8 cellular contexts compared by ENCODE assay signal in genomic region chr12:53251477-53252348, GRCh38. TPM values are rescaled to one million over a fixed set of nuclear protein-coding genes. Genes with fewer than 3 reads are reported as not detected.
A peak's percentile ranks its signal among the peaks of the same experiment; 100 is the strongest.
DNase-seq lines count a peak whose midpoint lies in the region; ATAC-seq and TF ChIP-seq lines count a peak whose summit lies in the region.

No MANE protein-coding gene starts in this region.

- H3K4me2 ChIP-seq in MM.1S (ENCODE audit: low read depth, low read length) (peak overlapping the region; percentile 99), SK-N-SH (peak overlapping the region; percentile 97)

- peak; percentile 61 for TF ChIP-seq CTCF in MM.1S (IDR thresholded peaks at IDR 0.05; ENCODE audit: low read length)
- peak; percentile 59 for TF ChIP-seq CTCF in SK-N-SH (IDR thresholded peaks at IDR 0.05)
- peak in 11 of 12 donors; percentile 5 to 64 (median 31) for TF ChIP-seq CTCF in heart left ventricle (IDR thresholded peaks at IDR 0.05)
- TF ChIP-seq CTCF in uterus (IDR thresholded peaks at IDR 0.05), result peak; percentile 36 to 55 (median 46)

- CTCF ChIA-PET in SK-N-SH (lab: Yijun Ruan, JAX), result interaction anchor here (0.6 to 5.1 kb wide), 23 partner anchors 9 to 257 kb away, joined by 3 to 141 read pairs (median 4); partner anchors contain the start of genes ESPL1 and MYG1

- H3K9me3 ChIP-seq in MM.1S (replicated peaks; ENCODE audit: insufficient read depth, low read length), result no peaks in the 10 kb centered on the region
- no peaks in the 10 kb centered on the region for H3K9me3 ChIP-seq in SK-N-SH
- H3K9me3 ChIP-seq in heart left ventricle, result no peaks in the 10 kb centered on the region
- no peaks in the 10 kb centered on the region for H3K9me3 ChIP-seq in uterus

- no peaks in the 10 kb centered on the region for H3K9me2 ChIP-seq in MM.1S (replicated peaks; ENCODE audit: insufficient read depth, low read length)
- no peaks in the 10 kb centered on the region for H3K9me2 ChIP-seq in SK-N-SH

- H3K4me1 ChIP-seq in MM.1S (ENCODE audit: low read length) (peaks cover 12% of the 10 kb centered on the region), SK-N-SH (ENCODE audit: control insufficient read depth in 1 of 2, insufficient read depth in 2 of 2, low read depth in 1 of 2, low read length in 1 of 2) (peaks cover 0 to 16% of the 10 kb centered on the region in 2 experiments; a peak in 1 of 4 replicates), heart left ventricle (peaks cover 0 to 39% (median 24%) of the 10 kb centered on the region in 12 donors), uterus (peaks cover 0 to 17% of the 10 kb centered on the region in 2 donors)

- H3K36me3 ChIP-seq in MM.1S (replicated peaks; ENCODE audit: insufficient read depth, low read length) (no peaks in the 10 kb centered on the region), SK-N-SH (replicated peaks in 1 of 2; ENCODE audit: control insufficient read depth in 1 of 2, insufficient read depth in 2 of 2, low read length in 1 of 2) (peaks cover 5 to 11% of the 10 kb centered on the region in 2 experiments), heart left ventricle (peaks cover 0 to 26% (median 16%) of the 10 kb centered on the region in 9 donors), uterus (no peaks in the 10 kb centered on the region)

- peak; percentile 81 for TF ChIP-seq RAD21 in SK-N-SH (IDR thresholded peaks at IDR 0.05; ENCODE audit: low read length)

- intact Hi-C loops in heart left ventricle (cut with DNase I), result loop anchor here (1.0 to 5.0 kb wide), 10 partner anchors 19 to 39 kb away; partner anchors contain the start of gene RARG (in 1 of the 10)
- intact Hi-C loops in uterus (cut with DNase I; ENCODE audit: low total_unique reads), result loop anchor here (5.0 kb wide), 1 partner anchor 34 kb away; no protein-coding TSS in a partner anchor

- TF ChIP-seq EP300 in SK-N-SH (IDR thresholded peaks at IDR 0.05; ENCODE audit: borderline replicate concordance in 1 of 2, low read depth in 1 of 2, low read length in 1 of 2), result no peak

- ATAC-seq in heart left ventricle, result peak; percentile 83 to 95 (median 92)

- DNase-seq in GF-D8 (lab: John Stamatoyannopoulos, UW) (peak; percentile 43), H4 (ENCODE audit: low spot score) (peak; percentile 48), MM.1S (peak; percentile 84), SK-N-SH (peak; percentile 97), heart left ventricle (peak; percentile 81 to 90 (median 84)), pons (ENCODE audit: low spot score) (peak; percentile 83), uterus (peak; percentile 70 to 79)
- DNase-seq in activated naive CD8-positive, alpha-beta T cell treated with anti-CD3 and anti-CD28 coated beads, Interleukin-2, amount 50 U/mL, for 16 hours (ENCODE audit: low read depth, low spot score), result peak; percentile 18

- peak overlapping the region; percentile 98 for H2AFZ ChIP-seq in MM.1S (ENCODE audit: low read length)
- peak overlapping the region; percentile 98 for H2AFZ ChIP-seq in SK-N-SH (ENCODE audit: low read depth)

- POLR2A ChIA-PET in SK-N-SH (lab: Yijun Ruan, JAX), result interaction anchor here (0.8 to 2.7 kb wide), 4 partner anchors 17 to 38 kb away, joined by 3 to 16 read pairs (median 4); no protein-coding TSS in a partner anchor

- peaks cover 22% of the 10 kb centered on the region for H3K79me2 ChIP-seq in MM.1S (ENCODE audit: low read length)
- H3K79me2 ChIP-seq in SK-N-SH (ENCODE audit: insufficient read depth), result peaks cover 30% of the 10 kb centered on the region

- TF ChIP-seq POLR2A in heart left ventricle (IDR thresholded peaks at IDR 0.05), result peak in 1 of 2 donors; percentile 49
- peak in 1 of 2 donors; percentile 39 for TF ChIP-seq POLR2A in uterus (IDR thresholded peaks at IDR 0.05)

- H3K9ac ChIP-seq in MM.1S (ENCODE audit: low read length) (peak overlapping the region; percentile 70), SK-N-SH (peak overlapping the region; percentile 83)

- H3K27me3 ChIP-seq in MM.1S (replicated peaks; ENCODE audit: insufficient read depth, low read length) (no peaks in the 10 kb centered on the region), SK-N-SH (ENCODE audit: insufficient read depth) (no peaks in the 10 kb centered on the region), heart left ventricle (no peaks in the 10 kb centered on the region), uterus (no peaks in the 10 kb centered on the region)

- peak overlapping the region; percentile 36; the same call in 1 of the 2 replicates for H3K27ac ChIP-seq in MM.1S (ENCODE audit: low read length)
- H3K27ac ChIP-seq in SK-N-SH (ENCODE audit: low read depth in 2 of 2, low read length in 1 of 2), result peak overlapping the region; percentile 57 to 84; a peak in 3 of 4 replicates
- H3K27ac ChIP-seq in heart left ventricle, result peak overlapping the region; percentile 66 to 97 (median 94)
- H3K27ac ChIP-seq in uterus, result peak overlapping the region; percentile 89 to 93

- peak overlapping the region; percentile 89 for H3K4me3 ChIP-seq in MM.1S (ENCODE audit: low read length)
- H3K4me3 ChIP-seq in SK-N-SH (ENCODE audit: low read depth in 2 of 2, low read length in 1 of 2), result peak overlapping the region; percentile 66 to 91
- peak overlapping the region; percentile 58 to 97 (median 82) for H3K4me3 ChIP-seq in heart left ventricle
- H3K4me3 ChIP-seq in uterus, result peak overlapping the region; percentile 65 to 72

- H3F3A ChIP-seq in MM.1S (ENCODE audit: insufficient read depth, low read length), result no peaks in the 10 kb centered on the region; the same call in 1 of the 2 replicates
- no peaks in the 10 kb centered on the region for H3F3A ChIP-seq in SK-N-SH (replicated peaks; ENCODE audit: insufficient read depth)

- H4K20me1 ChIP-seq in MM.1S (ENCODE audit: insufficient read depth, low read length) (no peaks in the 10 kb centered on the region), SK-N-SH (ENCODE audit: insufficient read depth) (no peaks in the 10 kb centered on the region)

- 5% methylated on average over 21 of the region's 51 CpGs for WGBS in SK-N-SH (ENCODE audit: low lambda C conversion rate)
- 1% methylated on average over 28 to 51 of the region's 51 CpGs for WGBS in heart left ventricle, 4 donors

TF ChIP-seq in SK-N-SH, 30 proteins besides CTCF, POLR2A, EP300 and RAD21 (continues in another document):
- TF ChIP-seq GABPA (IDR thresholded peaks at IDR 0.05; ENCODE audit: low read depth), result peak; percentile 58
- peak; percentile 72 for TF ChIP-seq POLR2AphosphoS5 (IDR thresholded peaks at IDR 0.05; ENCODE audit: low read depth, low read length)
- no peak for TF ChIP-seq FOXJ3 (CRISPR knock-in tag; IDR thresholded peaks at IDR 0.05)
- TF ChIP-seq, protein P1, sequence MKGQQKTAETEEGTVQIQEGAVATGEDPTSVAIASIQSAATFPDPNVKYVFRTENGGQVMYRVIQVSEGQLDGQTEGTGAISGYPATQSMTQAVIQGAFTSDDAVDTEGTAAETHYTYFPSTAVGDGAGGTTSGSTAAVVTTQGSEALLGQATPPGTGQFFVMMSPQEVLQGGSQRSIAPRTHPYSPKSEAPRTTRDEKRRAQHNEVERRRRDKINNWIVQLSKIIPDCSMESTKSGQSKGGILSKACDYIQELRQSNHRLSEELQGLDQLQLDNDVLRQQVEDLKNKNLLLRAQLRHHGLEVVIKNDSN (IDR thresholded peaks at IDR 0.05; ENCODE audit: borderline replicate concordance, low read depth), result peak; percentile 92
- no peak for TF ChIP-seq EZH2phosphoT487 (IDR thresholded peaks at IDR 0.05; ENCODE audit: borderline replicate concordance, low read depth)
- no peak for TF ChIP-seq FOSL2 (IDR thresholded peaks at IDR 0.05; ENCODE audit: borderline replicate concordance, low read depth)

RNA-seq across cellular contexts. Expression of gene ESPL1, which starts 16.4 kb away (rescaled TPM):
- total RNA-seq in H4 (2014; rRNA removed; shearing (Covaris generic)), result 7.8 and 22.6 TPM in 2 replicates
- polyA plus RNA-seq in SK-N-SH (2012; rRNA removed), result 6.9 and 8.6 TPM in 2 replicates
- 2.3 and 4.0 TPM in 2 replicates for polyA plus RNA-seq in SK-N-SH (2012; cell fraction: cytosol; rRNA removed)
- 27.7 and 28.7 TPM in 2 replicates for polyA plus RNA-seq in SK-N-SH (2012; cell fraction: nucleus; rRNA removed)
- 1 to 10 TPM in 2 of 9 donors, under 1 TPM in 7; 0.06 to 6.1 (median 0.43) TPM for total RNA-seq in heart left ventricle
- polyA plus RNA-seq in heart left ventricle, result under 1 TPM; 0.15 to 0.18 TPM
- total RNA-seq in uterus, result 1 to 10 TPM in 1 of 4 donors, under 1 TPM in 1, not detected in 2; 0.12 to 4.5 TPM

RNA-seq across cellular contexts. Expression of gene RARG, which starts 19.7 kb away (rescaled TPM):
- 20.0 and 24.2 TPM in 2 replicates for total RNA-seq in H4 (2014; rRNA removed; shearing (Covaris generic))
- polyA plus RNA-seq in SK-N-SH (2012; rRNA removed) (35.0 and 36.6 TPM in 2 replicates), heart left ventricle (10 to 100 TPM in 1 of 2 donors, 1 to 10 TPM in 1; 7.4 to 10.2 TPM)
- polyA plus RNA-seq in SK-N-SH (2012; cell fraction: cytosol; rRNA removed), result 20.6 and 30.6 TPM in 2 replicates
- 67.2 and 75.5 TPM in 2 replicates for polyA plus RNA-seq in SK-N-SH (2012; cell fraction: nucleus; rRNA removed)
- total RNA-seq in heart left ventricle (10 to 100 TPM in 7 of 9 donors, 1 to 10 TPM in 2; 6.4 to 22.5 (median 16.0) TPM), uterus (10 to 100 TPM in 2 of 4 donors, 1 to 10 TPM in 2; 2.6 to 65.6 (median 28.9) TPM)

RNA-seq across cellular contexts. Expression of gene PFDN5, which starts 43.6 kb away (rescaled TPM):
- total RNA-seq in H4 (2014; rRNA removed; shearing (Covaris generic)), result 462 and 537 TPM in 2 replicates
- polyA plus RNA-seq in SK-N-SH (2012; rRNA removed) (1,198 and 1,880 TPM in 2 replicates), heart left ventricle (100 to 1,000 TPM; 529 to 979 TPM)
- polyA plus RNA-seq in SK-N-SH (2012; cell fraction: cytosol; rRNA removed), result 1,472 and 1,558 TPM in 2 replicates
- polyA plus RNA-seq in SK-N-SH (2012; cell fraction: nucleus; rRNA removed), result 1,484 and 1,670 TPM in 2 replicates
- total RNA-seq in heart left ventricle (100 to 1,000 TPM; 289 to 380 (median 358) TPM), uterus (1,000 to 10,000 TPM in 2 of 4 donors, 100 to 1,000 TPM in 2; 347 to 1,573 (median 972) TPM)

RNA-seq across cellular contexts. Expression of gene ITGB7, which starts 44.7 kb away (rescaled TPM):
- total RNA-seq in H4 (2014; rRNA removed; shearing (Covaris generic)), result 0.39 and 1.2 TPM in 2 replicates
- 0.25 and 0.31 TPM in 2 replicates for polyA plus RNA-seq in SK-N-SH (2012; rRNA removed)
- 0.03 and 0.16 TPM in 2 replicates for polyA plus RNA-seq in SK-N-SH (2012; cell fraction: cytosol; rRNA removed)
- 2.4 and 2.5 TPM in 2 replicates for polyA plus RNA-seq in SK-N-SH (2012; cell fraction: nucleus; rRNA removed)
- 10 to 100 TPM in 1 of 9 donors, 1 to 10 TPM in 5, under 1 TPM in 3; 0.12 to 11.6 (median 1.4) TPM for total RNA-seq in heart left ventricle
- polyA plus RNA-seq in heart left ventricle, result under 1 TPM; 0.50 to 0.75 TPM
- total RNA-seq in uterus, result 1 to 10 TPM in 3 of 4 donors, not detected in 1; 2.0 to 3.8 (median 2.4) TPM

RNA-seq across cellular contexts. Expression of gene MYG1, which starts 47.8 kb away (rescaled TPM):
- 80.2 and 82.8 TPM in 2 replicates for total RNA-seq in H4 (2014; rRNA removed; shearing (Covaris generic))
- 93.5 and 101 TPM in 2 replicates for polyA plus RNA-seq in SK-N-SH (2012; rRNA removed)
- polyA plus RNA-seq in SK-N-SH (2012; cell fraction: cytosol; rRNA removed), result 56.9 and 73.3 TPM in 2 replicates
- polyA plus RNA-seq in SK-N-SH (2012; cell fraction: nucleus; rRNA removed), result 109 and 132 TPM in 2 replicates
- 10 to 100 TPM; 32.1 to 37.0 (median 35.0) TPM for total RNA-seq in heart left ventricle
- 10 to 100 TPM; 45.5 to 58.6 TPM for polyA plus RNA-seq in heart left ventricle
- 10 to 100 TPM; 10.2 to 59.3 (median 33.9) TPM for total RNA-seq in uterus

Comparison
In these comparisons a context has a peak if more than half of its experiments do, and no peak if none do; other contexts are left out.
1. Peak in every context shown above with its lines: DNase-seq, ATAC-seq, H3K4me3 ChIP-seq and H3K27ac ChIP-seq.
2. DNase-seq: peak in every context shown above with its lines; median percentile 97 in SK-N-SH; 84 in MM.1S; 84 in heart left ventricle; 83 in pons; 74 in uterus; 48 in H4; 43 in GF-D8; 18 in activated naive CD8-positive, alpha-beta T cell treated with anti-CD3 and anti-CD28 coated beads, Interleukin-2, amount 50 U/mL, for 16 hours.
3. H3K27ac ChIP-seq: peak in every context shown above with its lines; median percentile 94 in heart left ventricle; 91 in uterus; 70 in SK-N-SH; 36 in MM.1S.